23 cellular contexts compared by ENCODE assay signal in genomic region chr1:100321098-100321493, GRCh38. TPM values are rescaled to one million over a fixed set of nuclear protein-coding genes. Genes with fewer than 3 reads are reported as not detected.
DNase-seq lines count a peak whose midpoint lies in the region; ATAC-seq, FAIRE-seq and TF ChIP-seq lines count a peak whose summit lies in the region.
"Had no signal": no experiment of that assay in that cellular context is flagged by ENCODE, and none has a peak within 500 bp of the region (broad histone marks: within the 10 kb centered on the region; RNA-seq: fewer than 3 reads in every experiment).

No MANE protein-coding gene starts in this region.

- H4K5ac ChIP-seq in IMR-90 (ENCODE audit: low read depth, low read length): no peak overlapping the region

- H3K56ac ChIP-seq in IMR-90 (ENCODE audit: extremely low read depth, insufficient read depth, low read length): no peak overlapping the region

- intact Hi-C loops in HepG2 (cut with micrococcal nuclease; ENCODE audit: unreplicated experiment): no loop called here
- intact Hi-C loops in right lobe of liver (cut with DNase I): no loop called here
- intact Hi-C loops in IMR-90 (cut with micrococcal nuclease): no loop called here

- no peak overlapping the region for H3K14ac ChIP-seq in IMR-90 (replicated peaks; ENCODE audit: low read depth, low read length)

- in situ Hi-C loops in HepG2 (cut with HindIII; ENCODE audit: extremely low pct_ligation_motif_present, low pct_unique_long_range_greater_than_20kb) (no loop called here), IMR-90 (cut with MboI; ENCODE audit: low sequenced_read_pairs) (no loop called here)

- H4K20me1 ChIP-seq in HepG2 (ENCODE audit: insufficient read depth, low read length) (no peaks in the 10 kb centered on the region), IMR-90 (ENCODE audit: insufficient read depth, low read length) (no peaks in the 10 kb centered on the region)
- H4K20me1 ChIP-seq: BLaER1 treated with 17β-estradiol and CSF1 and Interleukin-3, amounts not matched to agents 10 nM and 100 nM had no signal

- 54% methylated on average over 7 of the region's 7 CpGs for WGBS in HepG2 (ENCODE audit: low lambda C conversion rate)
- 56% methylated on average over 4 of the region's 7 CpGs for WGBS in right lobe of liver (ENCODE audit: insufficient coverage, low coverage, low lambda C conversion rate, missing lambda C conversion rate)
- no CpG with 5 or more reads among the region's 7 CpGs for WGBS in IMR-90 (ENCODE audit: extremely low coverage in 2 of 2, insufficient read length in 1 of 2), 2 experiments

- H3K27ac Mint-ChIP-seq in nephron progenitor cell: peak overlapping the region; percentile 36
- peak overlapping the region; percentile 20 for H3K27ac Mint-ChIP-seq in type B pancreatic cell
- H3K27ac Mint-ChIP-seq in T-helper 2 cell treated with Interferon-gamma antibody and Interleukin-4, amounts not matched to agents 5 μg/mL and 100 μg/mL, for 36 hours: no peak overlapping the region
- H3K27ac Mint-ChIP-seq: CD14-positive monocyte had no signal

- H3K4me1 ChIP-seq in HepG2 (ENCODE audit: insufficient read depth, low read length) (peaks cover 34% of the 10 kb centered on the region), right lobe of liver (peaks cover 0 to 16% (median 2%) of the 10 kb centered on the region in 4 donors), IMR-90 (ENCODE audit: control insufficient read depth, insufficient read depth, low read length) (no peaks in the 10 kb centered on the region; the same call in 1 of the 2 replicates)
- H3K4me1 ChIP-seq: BE2C; BLaER1 treated with 17β-estradiol and CSF1 and Interleukin-3, amounts not matched to agents 10 nM and 100 nM had no signal

- H3K79me2 ChIP-seq in HepG2 (ENCODE audit: insufficient read depth, low read length): no peaks in the 10 kb centered on the region

- no peaks in the 10 kb centered on the region for H3K9me3 ChIP-seq in HepG2 (ENCODE audit: low read length)
- no peaks in the 10 kb centered on the region for H3K9me3 ChIP-seq in right lobe of liver
- H3K9me3 ChIP-seq in IMR-90 (ENCODE audit: control insufficient read depth, insufficient read depth, low read length): peaks cover 11% of the 10 kb centered on the region
- H3K9me3 ChIP-seq: A549, BE2C had no signal

- TF ChIP-seq POLR2A in HepG2 (IDR thresholded peaks at IDR 0.05; ENCODE audit: insufficient read depth in 1 of 2, low read depth in 2 of 2, low read length in 2 of 2): no peak
- TF ChIP-seq POLR2A in right lobe of liver (IDR thresholded peaks at IDR 0.05): no peak
- TF ChIP-seq POLR2A in IMR-90 (IDR thresholded peaks at IDR 0.05; ENCODE audit: low read depth, low read length): no peak

- POLR2A ChIA-PET in HepG2 (lab: Yijun Ruan, JAX) (no interaction called here), IMR-90 (lab: Charles Lee; ENCODE audit: unreplicated experiment) (no interaction called here)

- no peak overlapping the region for H2AK5ac ChIP-seq in IMR-90 (ENCODE audit: low read depth, low read length)

- ATAC-seq in HepG2 (no peak), right lobe of liver (no peak), IMR-90 (ENCODE audit: low read depth) (no peak), GM19035 (IDR thresholded peaks at IDR 0.05; ENCODE audit: unreplicated experiment) (no peak)
- ATAC-seq: A549 had no signal

- H2BK120ac ChIP-seq in IMR-90 (ENCODE audit: low read depth, low read length): no peak overlapping the region

- no peak overlapping the region for H2AK9ac ChIP-seq in IMR-90 (replicated peaks; ENCODE audit: low read depth, low read length, poor library complexity)

- no peak overlapping the region for H3K23ac ChIP-seq in IMR-90 (ENCODE audit: low read depth, low read length)

- H3K4me3 ChIP-seq in HepG2 (replicated peaks in 1 of 3; ENCODE audit: insufficient read depth in 1 of 3, low read depth in 2 of 3, low read length in 3 of 3) (no peak overlapping the region), right lobe of liver (no peak overlapping the region), IMR-90 (ENCODE audit: insufficient read depth, low read depth, low read length) (no peak overlapping the region)
- H3K4me3 ChIP-seq: A549; BLaER1 treated with 17β-estradiol and CSF1 and Interleukin-3, amounts not matched to agents 10 nM and 100 nM; GM23248 had no signal

- FAIRE-seq in HepG2 (lab: Jason Lieb, UNC): peak; percentile 34
- FAIRE-seq: A549, G401.6, GM12892 had no signal

- H3K4me2 ChIP-seq in HepG2 (ENCODE audit: low read depth, low read length) (peak overlapping the region; percentile 39), IMR-90 (ENCODE audit: low read depth, low read length) (no peak overlapping the region)
- H3K4me2 ChIP-seq: A549; BLaER1 treated with 17β-estradiol and CSF1 and Interleukin-3, amounts not matched to agents 10 nM and 100 nM had no signal

- no peak overlapping the region for H3K9ac ChIP-seq in HepG2 (ENCODE audit: insufficient read depth, low read depth, low read length)
- no peak overlapping the region for H3K9ac ChIP-seq in IMR-90 (ENCODE audit: low read depth, low read length)
- H3K9ac ChIP-seq: BLaER1 treated with 17β-estradiol and CSF1 and Interleukin-3, amounts not matched to agents 10 nM and 100 nM; GM23248 had no signal

- peaks cover 4% of the 10 kb centered on the region for H3K36me3 Mint-ChIP-seq in nephron progenitor cell (ENCODE audit: low read depth)
- H3K36me3 Mint-ChIP-seq in type B pancreatic cell: no peaks in the 10 kb centered on the region
- peaks cover 5% of the 10 kb centered on the region for H3K36me3 Mint-ChIP-seq in T-helper 2 cell treated with Interferon-gamma antibody and Interleukin-4, amounts not matched to agents 5 μg/mL and 100 μg/mL, for 36 hours (ENCODE audit: low read depth)
- H3K36me3 Mint-ChIP-seq: CD14-positive monocyte had no signal

- H4K91ac ChIP-seq in IMR-90 (ENCODE audit: insufficient read depth, low read depth, low read length): no peak overlapping the region

- dilution Hi-C loops in IMR-90 (cut with HindIII; ENCODE audit: low sequenced_read_pairs, unreplicated experiment): no loop called here

- H3K27me3 ChIP-seq in HepG2 (ENCODE audit: control insufficient read depth in 1 of 2, insufficient read depth in 2 of 2, low read length in 2 of 2) (no peaks in the 10 kb centered on the region), right lobe of liver (no peaks in the 10 kb centered on the region), IMR-90 (ENCODE audit: control insufficient read depth, insufficient read depth, low read length) (peaks cover 2% of the 10 kb centered on the region; the same call in 1 of the 2 replicates)
- H3K27me3 ChIP-seq: BE2C; BLaER1 treated with 17β-estradiol and CSF1 and Interleukin-3, amounts not matched to agents 10 nM and 100 nM had no signal

- H3K36me3 ChIP-seq in HepG2 (replicated peaks in 1 of 2; ENCODE audit: control insufficient read depth in 1 of 2, insufficient read depth in 2 of 2, low read length in 2 of 2) (no peaks in the 10 kb centered on the region), right lobe of liver (no peaks in the 10 kb centered on the region), IMR-90 (ENCODE audit: control insufficient read depth, insufficient read depth, low read length) (no peaks in the 10 kb centered on the region)
- H3K36me3 ChIP-seq: BE2C had no signal

- peaks cover 18% of the 10 kb centered on the region for H3K9me3 Mint-ChIP-seq in nephron progenitor cell
- H3K9me3 Mint-ChIP-seq in type B pancreatic cell: peaks cover 9% of the 10 kb centered on the region
- H3K9me3 Mint-ChIP-seq in T-helper 2 cell treated with Interferon-gamma antibody and Interleukin-4, amounts not matched to agents 5 μg/mL and 100 μg/mL, for 36 hours: peaks cover 29% of the 10 kb centered on the region

- H3K27me3 Mint-ChIP-seq in nephron progenitor cell (ENCODE audit: low read depth, poor library complexity) (no peaks in the 10 kb centered on the region), type B pancreatic cell (no peaks in the 10 kb centered on the region)
- no peaks in the 10 kb centered on the region for H3K27me3 Mint-ChIP-seq in T-helper 2 cell treated with Interferon-gamma antibody and Interleukin-4, amounts not matched to agents 5 μg/mL and 100 μg/mL, for 36 hours (ENCODE audit: low read depth)
- H3K27me3 Mint-ChIP-seq: CD4-positive, alpha-beta memory T cell had no signal

- H2BK5ac ChIP-seq in IMR-90 (ENCODE audit: low read depth, low read length, poor library complexity, severe bottlenecking): no peak overlapping the region

- no peak overlapping the region for H3K4me3 Mint-ChIP-seq in nephron progenitor cell
- H3K4me3 Mint-ChIP-seq in type B pancreatic cell: no peak overlapping the region
- no peak overlapping the region for H3K4me3 Mint-ChIP-seq in T-helper 2 cell treated with Interferon-gamma antibody and Interleukin-4, amounts not matched to agents 5 μg/mL and 100 μg/mL, for 36 hours
- H3K4me3 Mint-ChIP-seq: CD14-positive monocyte, H9 had no signal

- TF ChIP-seq EP300 in HepG2 (IDR thresholded peaks at IDR 0.05; ENCODE audit: low read depth in 2 of 2, low read length in 2 of 2) (no peak), HepG2 (CRISPR knock-in tag; IDR thresholded peaks at IDR 0.05; ENCODE audit: borderline replicate concordance) (no peak)

- DNase-seq in HepG2 (ENCODE audit: low spot score) (no peak), right lobe of liver (no peak), IMR-90 (no peak), nephron progenitor cell (no peak), type B pancreatic cell (ENCODE audit: extremely low spot score, unreplicated experiment) (no peak), kidney tubule cell (ENCODE audit: low spot score) (no peak)
- DNase-seq in T-helper 2 cell treated with Interferon-gamma antibody and Interleukin-4, amounts not matched to agents 5 μg/mL and 100 μg/mL, for 36 hours (ENCODE audit: low spot score): no peak
- DNase-seq: 8988T; ACHN; AML-193; BE2C; CD4-positive, alpha-beta memory T cell; COR-L47; DMS153; DND-41; GM23248; H9 had no signal

- no peaks in the 10 kb centered on the region for H3K79me1 ChIP-seq in IMR-90 (ENCODE audit: low read depth in 1 of 2, low read length in 2 of 2)

- H2BK20ac ChIP-seq in IMR-90 (ENCODE audit: low read depth, low read length): no peak overlapping the region

- H4K8ac ChIP-seq in IMR-90 (ENCODE audit: low read depth in 2 of 2, low read length in 2 of 2): no peak overlapping the region

- H3K27ac ChIP-seq in HepG2 (ENCODE audit: extremely low read length, insufficient read depth, low read length) (no peak overlapping the region), right lobe of liver (no peak overlapping the region), IMR-90 (ENCODE audit: insufficient read depth, low read length) (no peak overlapping the region)
- H3K27ac ChIP-seq: BLaER1 treated with 17β-estradiol and CSF1 and Interleukin-3, amounts not matched to agents 10 nM and 100 nM; GM23248 had no signal

- CTCF ChIA-PET in HepG2 (lab: Yijun Ruan, JAX; ENCODE audit: low intra/inter-chr PET ratio, low total read pairs): no interaction called here
- CTCF ChIA-PET in IMR-90 (lab: Yijun Ruan, JAX): no interaction called here

- H2BK15ac ChIP-seq in IMR-90 (ENCODE audit: low read depth, low read length): no peak overlapping the region

- H2AFZ ChIP-seq in HepG2 (ENCODE audit: low read length): no peak overlapping the region
- H2AFZ ChIP-seq in IMR-90 (replicated peaks; ENCODE audit: low read length, poor library complexity): peak overlapping the region; percentile 72
- H2AFZ ChIP-seq: GM23248 had no signal

- no peak overlapping the region for H3K18ac ChIP-seq in IMR-90 (ENCODE audit: low read depth, low read length)

- H3K4me1 Mint-ChIP-seq in nephron progenitor cell (peaks cover 14% of the 10 kb centered on the region), type B pancreatic cell (ENCODE audit: unreplicated experiment) (peaks cover 9% of the 10 kb centered on the region)
- peaks cover 8% of the 10 kb centered on the region for H3K4me1 Mint-ChIP-seq in T-helper 2 cell treated with Interferon-gamma antibody and Interleukin-4, amounts not matched to agents 5 μg/mL and 100 μg/mL, for 36 hours (ENCODE audit: low read depth)
- H3K4me1 Mint-ChIP-seq: CD14-positive monocyte; CD4-positive, alpha-beta memory T cell had no signal

- no peaks in the 10 kb centered on the region for H3K9me1 ChIP-seq in IMR-90 (ENCODE audit: insufficient read depth, low read length)

- BruUV-seq in HepG2 (replicated peaks; lab: Mats Ljungman, UMichigan) (no TSS peak), IMR-90 (replicated peaks; lab: Mats Ljungman, UMichigan) (no TSS peak)

- no peak for TF ChIP-seq CTCF in HepG2 (CRISPR knock-in tag; IDR thresholded peaks at IDR 0.05)
- TF ChIP-seq CTCF in right lobe of liver (IDR thresholded peaks at IDR 0.05): no peak
- no peak for TF ChIP-seq CTCF in IMR-90 (conservative IDR thresholded peaks at IDR 0.05; ENCODE audit: low read depth, low read length)
- TF ChIP-seq CTCF in nephron progenitor cell (IDR thresholded peaks at IDR 0.05): no peak
- TF ChIP-seq CTCF in type B pancreatic cell (conservative IDR thresholded peaks at IDR 0.05): no peak

- TF ChIP-seq RAD21 in HepG2 (CRISPR knock-in tag; IDR thresholded peaks at IDR 0.05) (no peak), IMR-90 (IDR thresholded peaks at IDR 0.05; ENCODE audit: low read length) (no peak)

- H3K4ac ChIP-seq in IMR-90 (ENCODE audit: low read depth, low read length): no peak overlapping the region

RNA-seq across cellular contexts. Expression of gene CDC14A, which starts 31.2 kb away (rescaled TPM):
- total RNA-seq in HepG2 (2016; rRNA removed; fragmentation: Illumina TruSeq; extraction: Trizol) (3.3 and 4.9 TPM in 2 replicates), right lobe of liver (1 to 10 TPM; 1.1 to 3.3 (median 1.6) TPM), IMR-90 (2012; rRNA removed) (3.0 and 3.9 TPM in 2 replicates), type B pancreatic cell (ENCODE audit: low replicate concordance) (9.7 and 11.4 TPM in 2 replicates)
- total RNA-seq in HepG2 (2016; cell fraction: cytosol; rRNA removed; fragmentation: Illumina TruSeq; extraction: Trizol; ENCODE audit: low read depth): 1.9 and 2.0 TPM in 2 replicates
- total RNA-seq in HepG2 (2016; cell fraction: insoluble cytoplasmic fraction; rRNA removed; fragmentation: Illumina TruSeq; extraction: Trizol): 2.9 and 4.9 TPM in 2 replicates
- 1.7 and 2.1 TPM in 2 replicates for total RNA-seq in HepG2 (2016; cell fraction: membrane; rRNA removed; fragmentation: Illumina TruSeq; extraction: Trizol)
- total RNA-seq in HepG2 (2016; cell fraction: nucleus; rRNA removed; fragmentation: Illumina TruSeq; extraction: Trizol): 11.3 and 12.9 TPM in 2 replicates
- polyA plus RNA-seq in HepG2 (2011; rRNA removed) (2.4 and 2.8 TPM in 2 replicates), IMR-90 (2012; rRNA removed) (1.5 and 1.7 TPM in 2 replicates)
- polyA plus RNA-seq in HepG2 (2011; cell fraction: cytosol; rRNA removed): 1.4 and 1.9 TPM in 2 replicates
- 3.7 TPM in 2 replicates for polyA plus RNA-seq in HepG2 (2011; cell fraction: nucleus; rRNA removed)
- polyA plus RNA-seq in HepG2 (2012): 1.8 and 2.5 TPM in 2 replicates
- 0.10 and 0.17 TPM in 2 replicates for polyA plus RNA-seq in HepG2 (2016; cell fraction: cytosol; fragmentation: Illumina TruSeq; extraction: Trizol; ENCODE audit: low read depth)
- polyA plus RNA-seq in HepG2 (2016; cell fraction: insoluble cytoplasmic fraction; fragmentation: Illumina TruSeq; extraction: Trizol; ENCODE audit: low read depth): 2.7 and 3.1 TPM in 2 replicates
- 0.52 and 0.74 TPM in 2 replicates for polyA plus RNA-seq in HepG2 (2016; cell fraction: membrane; fragmentation: Illumina TruSeq; extraction: Trizol; ENCODE audit: low read depth)
- polyA plus RNA-seq in HepG2 (2016; cell fraction: nucleus; fragmentation: Illumina TruSeq; extraction: Trizol; ENCODE audit: insufficient read depth, low read depth): 4.3 and 5.8 TPM in 2 replicates
- polyA minus RNA-seq in HepG2 (2011; rRNA and poly(A)+ RNA removed; ENCODE audit: low replicate concordance): 1.9 and 2.2 TPM in 2 replicates
- polyA minus RNA-seq in HepG2 (2011; cell fraction: cytosol; rRNA and poly(A)+ RNA removed): 3.2 and 4.2 TPM in 2 replicates
- 27.4 and 27.6 TPM in 2 replicates for polyA minus RNA-seq in HepG2 (2011; cell fraction: nucleus; rRNA and poly(A)+ RNA removed)
- polyA plus RNA-seq in IMR-90 (2012; cell fraction: cytosol; rRNA removed): 0.47 and 0.54 TPM in 2 replicates
- 1.4 and 5.7 TPM in 2 replicates for polyA plus RNA-seq in IMR-90 (2012; cell fraction: nucleus; rRNA removed; ENCODE audit: low replicate concordance)

RNA-seq across cellular contexts. Expression of gene RTCA, which starts 55.1 kb away (rescaled TPM):
- total RNA-seq in HepG2 (2016; rRNA removed; fragmentation: Illumina TruSeq; extraction: Trizol) (31.0 and 37.7 TPM in 2 replicates), right lobe of liver (10 to 100 TPM; 12.5 to 20.1 (median 14.7) TPM), IMR-90 (2012; rRNA removed) (29.6 and 45.3 TPM in 2 replicates), type B pancreatic cell (ENCODE audit: low replicate concordance) (35.1 and 40.4 TPM in 2 replicates)
- 7.0 and 7.1 TPM in 2 replicates for total RNA-seq in HepG2 (2016; cell fraction: cytosol; rRNA removed; fragmentation: Illumina TruSeq; extraction: Trizol; ENCODE audit: low read depth)
- 31.0 and 39.6 TPM in 2 replicates for total RNA-seq in HepG2 (2016; cell fraction: insoluble cytoplasmic fraction; rRNA removed; fragmentation: Illumina TruSeq; extraction: Trizol)
- total RNA-seq in HepG2 (2016; cell fraction: membrane; rRNA removed; fragmentation: Illumina TruSeq; extraction: Trizol): 21.0 and 21.2 TPM in 2 replicates
- 25.1 and 25.3 TPM in 2 replicates for total RNA-seq in HepG2 (2016; cell fraction: nucleus; rRNA removed; fragmentation: Illumina TruSeq; extraction: Trizol)
- polyA plus RNA-seq in HepG2 (2011; rRNA removed) (19.3 and 22.7 TPM in 2 replicates), IMR-90 (2012; rRNA removed) (26.0 and 26.9 TPM in 2 replicates)
- polyA plus RNA-seq in HepG2 (2011; cell fraction: cytosol; rRNA removed): 10.1 and 13.4 TPM in 2 replicates
- 7.0 and 9.6 TPM in 2 replicates for polyA plus RNA-seq in HepG2 (2011; cell fraction: nucleus; rRNA removed)
- 21.3 and 28.6 TPM in 2 replicates for polyA plus RNA-seq in HepG2 (2012)
- polyA plus RNA-seq in HepG2 (2016; cell fraction: cytosol; fragmentation: Illumina TruSeq; extraction: Trizol; ENCODE audit: low read depth): 11.0 and 11.6 TPM in 2 replicates
- 50.8 and 50.9 TPM in 2 replicates for polyA plus RNA-seq in HepG2 (2016; cell fraction: insoluble cytoplasmic fraction; fragmentation: Illumina TruSeq; extraction: Trizol; ENCODE audit: low read depth)
- polyA plus RNA-seq in HepG2 (2016; cell fraction: membrane; fragmentation: Illumina TruSeq; extraction: Trizol; ENCODE audit: low read depth): 21.7 and 22.9 TPM in 2 replicates
- polyA plus RNA-seq in HepG2 (2016; cell fraction: nucleus; fragmentation: Illumina TruSeq; extraction: Trizol; ENCODE audit: insufficient read depth, low read depth): 30.3 and 32.0 TPM in 2 replicates
- polyA minus RNA-seq in HepG2 (2011; rRNA and poly(A)+ RNA removed; ENCODE audit: low replicate concordance): 8.7 and 11.8 TPM in 2 replicates
- 11.2 and 11.9 TPM in 2 replicates for polyA minus RNA-seq in HepG2 (2011; cell fraction: cytosol; rRNA and poly(A)+ RNA removed)
- 31.8 TPM in 2 replicates for polyA minus RNA-seq in HepG2 (2011; cell fraction: nucleus; rRNA and poly(A)+ RNA removed)
- polyA plus RNA-seq in IMR-90 (2012; cell fraction: cytosol; rRNA removed): 10.5 and 15.2 TPM in 2 replicates
- polyA plus RNA-seq in IMR-90 (2012; cell fraction: nucleus; rRNA removed; ENCODE audit: low replicate concordance): 10.7 and 23.7 TPM in 2 replicates
